Comparison of ENCODE assay signal across 21 cellular contexts in genomic region chr4:10276152-10276551, GRCh38.
"Had no signal": no experiment of that assay in that cellular context is flagged by ENCODE, and none has a peak within 500 bp of the region (broad histone marks: within the 10 kb centered on the region; RNA-seq: fewer than 3 reads in every experiment).

No MANE protein-coding gene starts in this region.

- H3K27ac Mint-ChIP-seq: endodermal cell; naive B cell; nephron; progenitor cell of endocrine pancreas; stimulated activated memory B cell treated with anti-CD40 and anti-IgM and Interleukin-4, amounts not matched to agents 10 μg/mL and 1 μg/mL and 100 μg/mL, for 72 hours; stimulated activated naive CD8-positive, alpha-beta T cell treated with anti-CD3 and anti-CD28 coated beads, Interleukin-15, Interleukin-2, amounts not matched to agents 100 ng/mL and 50 ng/mL, for 24 hours had no signal

- H3K27ac ChIP-seq: colonic mucosa, heart right ventricle, pancreas, testis, tibial nerve had no signal

- H3K4me1 Mint-ChIP-seq: naive B cell; stimulated activated memory B cell treated with anti-CD40 and anti-IgM and Interleukin-4, amounts not matched to agents 10 μg/mL and 1 μg/mL and 100 μg/mL, for 72 hours had no signal

- H3K9me3 ChIP-seq: colonic mucosa, heart right ventricle, pancreas, testis, tibial nerve had no signal

- H3K9me3 Mint-ChIP-seq: endodermal cell; naive B cell; nephron; stimulated activated memory B cell treated with anti-CD40 and anti-IgM and Interleukin-4, amounts not matched to agents 10 μg/mL and 1 μg/mL and 100 μg/mL, for 72 hours; stimulated activated naive CD8-positive, alpha-beta T cell treated with anti-CD3 and anti-CD28 coated beads, Interleukin-15, Interleukin-2, amounts not matched to agents 100 ng/mL and 50 ng/mL, for 24 hours had no signal

- H3K27me3 ChIP-seq: colonic mucosa, heart right ventricle, pancreas, testis, tibial nerve had no signal

- H3K36me3 Mint-ChIP-seq: naive B cell; stimulated activated memory B cell treated with anti-CD40 and anti-IgM and Interleukin-4, amounts not matched to agents 10 μg/mL and 1 μg/mL and 100 μg/mL, for 72 hours had no signal

- H3K4me3 ChIP-seq: colonic mucosa, heart right ventricle, pancreas, testis, tibial nerve had no signal

- DNase-seq: colonic mucosa; dermis blood vessel endothelial cell; effector CD4-positive, alpha-beta T cell; endodermal cell; erythroblast; heart right ventricle; hypothalamus; kidney glomerular epithelial cell; mesendoderm; naive B cell; occipital lobe; pancreas; right cardiac atrium; stimulated activated CD4-positive, alpha-beta T cell treated with anti-CD3 and anti-CD28 coated beads, Interleukin-4, amount 100 ng/mL, for 1 hour; stimulated activated CD8-positive, alpha-beta memory T cell treated with anti-CD3 and anti-CD28 coated beads, Interleukin-4, amount 100 ng/mL, for 48 hours; testis had no signal

- H3K27me3 Mint-ChIP-seq: progenitor cell of endocrine pancreas; stimulated activated memory B cell treated with anti-CD40 and anti-IgM and Interleukin-4, amounts not matched to agents 10 μg/mL and 1 μg/mL and 100 μg/mL, for 72 hours had no signal

- H3K4me3 Mint-ChIP-seq: endodermal cell; naive B cell; nephron; stimulated activated memory B cell treated with anti-CD40 and anti-IgM and Interleukin-4, amounts not matched to agents 10 μg/mL and 1 μg/mL and 100 μg/mL, for 72 hours; stimulated activated naive CD8-positive, alpha-beta T cell treated with anti-CD3 and anti-CD28 coated beads, Interleukin-15, Interleukin-2, amounts not matched to agents 100 ng/mL and 50 ng/mL, for 24 hours had no signal

- ATAC-seq: pancreas; right cardiac atrium; stimulated activated memory B cell treated with anti-CD40 and anti-IgM and Interleukin-4, amounts not matched to agents 10 μg/mL and 1 μg/mL and 100 μg/mL, for 72 hours had no signal

- H3K4me1 ChIP-seq: colonic mucosa, heart right ventricle, pancreas, testis had no signal

- H3K36me3 ChIP-seq: colonic mucosa, heart right ventricle, pancreas, tibial nerve had no signal
